In genomic region chr13:88887045-88887662, GRCh38 we compare ENCODE assay signal across 27 cellular contexts.
DNase-seq lines count a peak whose midpoint lies in the region; ATAC-seq, FAIRE-seq and TF ChIP-seq lines count a peak whose summit lies in the region.
"Had no signal": no experiment of that assay in that cellular context is flagged by ENCODE, and none has a peak within 500 bp of the region (broad histone marks: within the 10 kb centered on the region; RNA-seq: fewer than 3 reads in every experiment).

No MANE protein-coding gene starts in this region.

- POLR2A ChIA-PET in A673 (lab: Charles Lee; ENCODE audit: low non-redundant PET), result no interaction called here
- POLR2A ChIA-PET in PC-3 (lab: Charles Lee; ENCODE audit: unreplicated experiment), result no interaction called here

- H3K27me3 ChIP-seq in A673 (replicated peaks; ENCODE audit: insufficient read depth, low read depth, low read length, poor library complexity) (no peaks in the 10 kb centered on the region), PC-3 (ENCODE audit: low read length) (no peaks in the 10 kb centered on the region)
- H3K27me3 ChIP-seq: adrenal gland; BLaER1 treated with 17β-estradiol and CSF1 and Interleukin-3, amounts not matched to agents 10 nM and 100 nM; left lung had no signal

- no peaks in the 10 kb centered on the region for H3K4me1 Mint-ChIP-seq in activated CD8-positive, alpha-beta memory T cell treated with anti-CD3 and anti-CD28 coated beads, Interleukin-2, amount 10 ng/mL, durations not matched to agents 7 days and 5 days
- no peaks in the 10 kb centered on the region for H3K4me1 Mint-ChIP-seq in T-helper 17 cell

- H3K9ac ChIP-seq in PC-3 (ENCODE audit: low read length), result no peak overlapping the region
- H3K9ac ChIP-seq: BLaER1 treated with 17β-estradiol and CSF1 and Interleukin-3, amounts not matched to agents 10 nM and 100 nM had no signal

- ATAC-seq in PC-3 (no peak), T-helper 17 cell (no peak)
- ATAC-seq in activated CD8-positive, alpha-beta memory T cell treated with anti-CD3 and anti-CD28 coated beads, Interleukin-2, amount 10 ng/mL, durations not matched to agents 7 days and 5 days, result no peak
- ATAC-seq: activated CD8-positive, alpha-beta T cell treated with anti-CD3 and anti-CD28 coated beads, Interleukin-2, amount 10 ng/mL, durations not matched to agents 7 days and 5 days; left lung; mucosa of descending colon had no signal

- BruUV-seq in A673 (replicated peaks; lab: Mats Ljungman, UMichigan) (no TSS peak), PC-3 (replicated peaks; lab: Mats Ljungman, UMichigan) (no TSS peak)

- TF ChIP-seq CTCF in A673 (conservative IDR thresholded peaks at IDR 0.05; ENCODE audit: low read depth, low read length), result peak; percentile 22; the same call in 1 of the 2 replicates
- TF ChIP-seq CTCF in PC-3 (conservative IDR thresholded peaks at IDR 0.05; ENCODE audit: low read depth, low read length), result 0 out of 2 replicates have a peak, but pooled peaks have one; percentile 19

- intact Hi-C loops in A673 (cut with micrococcal nuclease; ENCODE audit: unreplicated experiment) (no loop called here), PC-3 (cut with micrococcal nuclease) (no loop called here)

- TF ChIP-seq POLR2A in erythroblast (IDR thresholded peaks at IDR 0.05; ENCODE audit: low read length), result no peak

- H3K9me3 Mint-ChIP-seq in activated CD8-positive, alpha-beta memory T cell treated with anti-CD3 and anti-CD28 coated beads, Interleukin-2, amount 10 ng/mL, durations not matched to agents 7 days and 5 days (ENCODE audit: low read depth), result peaks cover 2% of the 10 kb centered on the region

- H4K20me1 ChIP-seq in PC-3 (ENCODE audit: low read length), result no peaks in the 10 kb centered on the region
- H4K20me1 ChIP-seq: BLaER1 treated with 17β-estradiol and CSF1 and Interleukin-3, amounts not matched to agents 10 nM and 100 nM had no signal

- H3K9me2 ChIP-seq in PC-3 (replicated peaks; ENCODE audit: low read length), result no peaks in the 10 kb centered on the region

- no peak overlapping the region for H3K4me3 Mint-ChIP-seq in activated CD8-positive, alpha-beta memory T cell treated with anti-CD3 and anti-CD28 coated beads, Interleukin-2, amount 10 ng/mL, durations not matched to agents 7 days and 5 days
- no peak overlapping the region for H3K4me3 Mint-ChIP-seq in T-helper 17 cell
- H3K4me3 Mint-ChIP-seq: activated CD8-positive, alpha-beta T cell treated with anti-CD3 and anti-CD28 coated beads, Interleukin-2, amount 10 ng/mL, durations not matched to agents 7 days and 5 days; activated T-cell treated with anti-CD3 and anti-CD28 coated beads, Interleukin-2, amount 50 U/mL, for 24 hours had no signal

- no peaks in the 10 kb centered on the region for H3K36me3 Mint-ChIP-seq in activated CD8-positive, alpha-beta memory T cell treated with anti-CD3 and anti-CD28 coated beads, Interleukin-2, amount 10 ng/mL, durations not matched to agents 7 days and 5 days
- no peaks in the 10 kb centered on the region for H3K36me3 Mint-ChIP-seq in T-helper 17 cell (ENCODE audit: low read depth)

- no peaks in the 10 kb centered on the region for H3K27me3 Mint-ChIP-seq in activated CD8-positive, alpha-beta memory T cell treated with anti-CD3 and anti-CD28 coated beads, Interleukin-2, amount 10 ng/mL, durations not matched to agents 7 days and 5 days
- H3K27me3 Mint-ChIP-seq in T-helper 17 cell, result no peaks in the 10 kb centered on the region
- H3K27me3 Mint-ChIP-seq: activated T-cell treated with anti-CD3 and anti-CD28 coated beads, Interleukin-2, amount 50 U/mL, for 24 hours had no signal

- H3K4me1 ChIP-seq in A673 (ENCODE audit: insufficient read depth, low read length, poor library complexity, severe bottlenecking), result no peaks in the 10 kb centered on the region
- H3K4me1 ChIP-seq in PC-3 (ENCODE audit: insufficient read depth, low read length), result no peaks in the 10 kb centered on the region
- H3K4me1 ChIP-seq: adrenal gland; BLaER1 treated with 17β-estradiol and CSF1 and Interleukin-3, amounts not matched to agents 10 nM and 100 nM; left lung; prostate gland had no signal

- H3K4me3 ChIP-seq in A673 (ENCODE audit: low read depth, low read length, poor library complexity, severe bottlenecking), result no peak overlapping the region
- H3K4me3 ChIP-seq in PC-3 (ENCODE audit: low read length), result no peak overlapping the region
- H3K4me3 ChIP-seq: adrenal gland; BLaER1 treated with 17β-estradiol and CSF1 and Interleukin-3, amounts not matched to agents 10 nM and 100 nM; left lung; mucosa of descending colon; prostate gland had no signal

- no peaks in the 10 kb centered on the region for H3K9me3 ChIP-seq in A673 (ENCODE audit: low read depth, low read length, poor library complexity, severe bottlenecking)
- no peaks in the 10 kb centered on the region for H3K9me3 ChIP-seq in PC-3 (ENCODE audit: low read length)
- no peaks in the 10 kb centered on the region for H3K9me3 ChIP-seq in T-helper 17 cell (ENCODE audit: control insufficient read depth, low read length, poor library complexity, severe bottlenecking)
- H3K9me3 ChIP-seq: adrenal gland, mucosa of descending colon, prostate gland had no signal

- H3K4me2 ChIP-seq in PC-3 (ENCODE audit: low read length), result no peak overlapping the region
- H3K4me2 ChIP-seq: BLaER1 treated with 17β-estradiol and CSF1 and Interleukin-3, amounts not matched to agents 10 nM and 100 nM had no signal

- no peak overlapping the region for H3K27ac ChIP-seq in A673 (ENCODE audit: low read depth, low read length, poor library complexity, severe bottlenecking)
- no peak overlapping the region for H3K27ac ChIP-seq in PC-3 (ENCODE audit: low read length)
- H3K27ac ChIP-seq: adrenal gland; BLaER1 treated with 17β-estradiol and CSF1 and Interleukin-3, amounts not matched to agents 10 nM and 100 nM; left lung; prostate gland had no signal

- CTCF ChIA-PET in A673 (lab: Charles Lee), result no interaction called here
- CTCF ChIA-PET in PC-3 (lab: Charles Lee), result no interaction called here
- CTCF ChIA-PET in activated CD8-positive, alpha-beta memory T cell treated with anti-CD3 and anti-CD28 coated beads, Interleukin-2, amount 10 ng/mL, durations not matched to agents 7 days and 5 days (lab: Charles Lee), result no interaction called here

- no peak for FAIRE-seq in frontal cortex (lab: Jason Lieb, UNC)
- FAIRE-seq: endometrium, urothelium cell line had no signal

- H3K27ac Mint-ChIP-seq in activated CD8-positive, alpha-beta memory T cell treated with anti-CD3 and anti-CD28 coated beads, Interleukin-2, amount 10 ng/mL, durations not matched to agents 7 days and 5 days, result no peak overlapping the region
- H3K27ac Mint-ChIP-seq in T-helper 17 cell, result no peak overlapping the region
- H3K27ac Mint-ChIP-seq: activated CD8-positive, alpha-beta T cell treated with anti-CD3 and anti-CD28 coated beads, Interleukin-2, amount 10 ng/mL, durations not matched to agents 7 days and 5 days; activated T-cell treated with anti-CD3 and anti-CD28 coated beads, Interleukin-2, amount 50 U/mL, for 24 hours had no signal

- H3K36me3 ChIP-seq in A673 (ENCODE audit: insufficient read depth, low read length, poor library complexity, severe bottlenecking) (no peaks in the 10 kb centered on the region), PC-3 (ENCODE audit: low read depth, low read length) (no peaks in the 10 kb centered on the region)
- H3K36me3 ChIP-seq: adrenal gland; BLaER1 treated with 17β-estradiol and CSF1 and Interleukin-3, amounts not matched to agents 10 nM and 100 nM; left lung; prostate gland had no signal

- H3K79me2 ChIP-seq in PC-3 (ENCODE audit: low read length), result no peaks in the 10 kb centered on the region

- no peaks in the 10 kb centered on the region for H3F3A ChIP-seq in PC-3 (ENCODE audit: low read length, unreplicated experiment)

- DNase-seq in A673 (ENCODE audit: low spot score) (no peak), HuH-7 (ENCODE audit: low spot score) (peak; percentile 15), PC-3 (no peak), erythroblast (lab: John Stamatoyannopoulos, UW) (peak; percentile 0 to 16), T-helper 17 cell (no peak), frontal cortex (ENCODE audit: low spot score in 2 of 2) (no peak), mesenteric fat pad (ENCODE audit: low spot score) (no peak)
- DNase-seq in activated CD8-positive, alpha-beta memory T cell treated with anti-CD3 and anti-CD28 coated beads, Interleukin-2, amount 10 ng/mL, durations not matched to agents 7 days and 5 days, result no peak
- DNase-seq: activated CD4-positive, CD25-positive, alpha-beta regulatory T cell treated with anti-CD3 and anti-CD28 coated beads, Interleukin-2, amount 50 U/mL, for 72 hours; activated CD8-positive, alpha-beta T cell treated with anti-CD3 and anti-CD28 coated beads, Interleukin-2, amount 10 ng/mL, durations not matched to agents 7 days and 5 days; activated naive CD4-positive, alpha-beta T cell; activated T-cell treated with anti-CD3 and anti-CD28 coated beads, Interleukin-2, amount 50 U/mL, for 24 hours; adrenal gland; cortex of kidney; H7; KBM-7; mucosa of descending colon; NCI-H187 treated with DMSO at 0.1 percent for 48 hours; NCI-H2227 treated with DMSO at 0.1 percent for 48 hours; RPMI8226; substantia nigra; T-helper 9 cell had no signal

- H2AFZ ChIP-seq in PC-3 (ENCODE audit: low read length), result no peak overlapping the region

Comparison
In these comparisons a context has a peak if more than half of its experiments do, and no peak if none do; other contexts are left out.
1. DNase-seq: peak in HuH-7 (single experiment) and erythroblast (2 of 2); none in A673 (single experiment), PC-3 (single experiment), activated CD8-positive, alpha-beta memory T cell treated with anti-CD3 and anti-CD28 coated beads, Interleukin-2, amount 10 ng/mL, durations not matched to agents 7 days and 5 days (single experiment), T-helper 17 cell (0 of 3), frontal cortex (0 of 2) and mesenteric fat pad (single experiment).